Comparison of ENCODE assay signal across 22 cellular contexts in genomic region chr20:58697867-58698703, GRCh38. TPM values are rescaled to one million over a fixed set of nuclear protein-coding genes. Genes with fewer than 3 reads are reported as not detected.
A peak's percentile ranks its signal among the peaks of the same experiment; 100 is the strongest.
DNase-seq lines count a peak whose midpoint lies in the region; ATAC-seq and TF ChIP-seq lines count a peak whose summit lies in the region.
"Had no signal": no experiment of that assay in that cellular context is flagged by ENCODE, and none has a peak within 500 bp of the region (broad histone marks: within the 10 kb centered on the region; RNA-seq: fewer than 3 reads in every experiment).

No MANE protein-coding gene starts in this region.

- peaks cover 0 to 17% of the 10 kb centered on the region in 2 donors for H3K4me1 ChIP-seq in right atrium auricular region
- H3K4me1 ChIP-seq in left lung, result peaks cover 13 to 17% of the 10 kb centered on the region in 2 donors
- peaks cover 9 to 16% (median 14%) of the 10 kb centered on the region in 4 donors for H3K4me1 ChIP-seq in transverse colon

- peaks cover 24% of the 10 kb centered on the region for H3K36me3 Mint-ChIP-seq in activated B cell treated with CpG ODN at 0.5 μM for 24 hours (ENCODE audit: low read depth)

- TF ChIP-seq CTCF in right atrium auricular region (IDR thresholded peaks at IDR 0.05) (no peak), activated B cell treated with CpG ODN at 0.5 μM for 24 hours (IDR thresholded peaks at IDR 0.05) (no peak), left lung (IDR thresholded peaks at IDR 0.05) (no peak), transverse colon (IDR thresholded peaks at IDR 0.05) (no peak)

- in situ Hi-C loops in transverse colon (cut with MboI; ENCODE audit: low pct_ligation_motif_present in 1 of 4, low pct_unique_long_range_greater_than_20kb in 1 of 4, low sequenced_read_pairs in 3 of 4), result no loop called here

- H3K9me3 Mint-ChIP-seq in activated B cell treated with CpG ODN at 0.5 μM for 24 hours, result no peaks in the 10 kb centered on the region
- H3K9me3 Mint-ChIP-seq: activated CD4-positive, alpha-beta memory T cell treated with anti-CD3 and anti-CD28 coated beads for 36 hours had no signal

- H3K27ac ChIP-seq in right atrium auricular region (no peak overlapping the region), left lung (no peak overlapping the region), transverse colon (no peak overlapping the region)
- H3K27ac ChIP-seq: Peyer's patch, uterus, VCaP had no signal

- no peak overlapping the region for H3K4me3 ChIP-seq in right atrium auricular region
- no peak overlapping the region for H3K4me3 ChIP-seq in left lung
- no peak overlapping the region for H3K4me3 ChIP-seq in transverse colon
- H3K4me3 ChIP-seq: ascending aorta, Peyer's patch, uterus had no signal

- H3K4me3 Mint-ChIP-seq in activated B cell treated with CpG ODN at 0.5 μM for 24 hours, result no peak overlapping the region
- H3K4me3 Mint-ChIP-seq: activated CD4-positive, alpha-beta memory T cell treated with anti-CD3 and anti-CD28 coated beads for 36 hours had no signal

- H3K27me3 ChIP-seq in right atrium auricular region (no peaks in the 10 kb centered on the region), left lung (no peaks in the 10 kb centered on the region), transverse colon (no peaks in the 10 kb centered on the region)
- H3K27me3 ChIP-seq: ascending aorta, Peyer's patch, uterus had no signal

- TF ChIP-seq POLR2A in transverse colon (IDR thresholded peaks at IDR 0.05), result no peak

- peak; percentile 47 for DNase-seq in Right ventricle myocardium inferior (ENCODE audit: missing footprints)
- DNase-seq in right atrium auricular region (ENCODE audit: low spot score), result no peak
- peak; percentile 6 for DNase-seq in activated B cell treated with CpG ODN at 0.5 μM for 24 hours
- DNase-seq in left lung, result peak; percentile 13 to 39
- DNase-seq in transverse colon, result peak; percentile 2
- no peak for DNase-seq in NCI-H1694 (lab: John Stamatoyannopoulos, UW)
- DNase-seq in NCI-H2081 (lab: John Stamatoyannopoulos, UW), result no peak
- DNase-seq: activated CD4-positive, alpha-beta memory T cell treated with anti-CD3 and anti-CD28 coated beads for 36 hours; activated naive CD4-positive, alpha-beta T cell treated with Interleukin-2 at 50 U/mL for 16 hours; C1 segment of cervical spinal cord; central memory CD4-positive, alpha-beta T cell; EL; foreskin melanocyte; hypothalamus; NCI-H1105; NCI-H524; retina had no signal

- no peak overlapping the region for H3K27ac Mint-ChIP-seq in activated B cell treated with CpG ODN at 0.5 μM for 24 hours
- H3K27ac Mint-ChIP-seq: activated CD4-positive, alpha-beta memory T cell treated with anti-CD3 and anti-CD28 coated beads for 36 hours had no signal

- CTCF ChIA-PET in activated B cell treated with CpG ODN at 0.5 μM for 24 hours (lab: Charles Lee), result no interaction called here

- H3K27me3 Mint-ChIP-seq in activated B cell treated with CpG ODN at 0.5 μM for 24 hours, result no peaks in the 10 kb centered on the region
- H3K27me3 Mint-ChIP-seq: activated CD4-positive, alpha-beta memory T cell treated with anti-CD3 and anti-CD28 coated beads for 36 hours had no signal

- no peak for TF ChIP-seq EP300 in transverse colon (IDR thresholded peaks at IDR 0.05; ENCODE audit: low read depth)

- ATAC-seq in Right ventricle myocardium inferior (no peak), activated B cell treated with CpG ODN at 0.5 μM for 24 hours (ENCODE audit: low read depth) (no peak), left lung (no peak), HG03460 (IDR thresholded peaks at IDR 0.05; ENCODE audit: unreplicated experiment) (no peak)

- WGBS in transverse colon (ENCODE audit: low coverage in 1 of 2), 2 donors, result 80 to 92% methylated on average over 1 to 15 of the region's 15 CpGs

- H3K9me3 ChIP-seq in right atrium auricular region (no peaks in the 10 kb centered on the region), left lung (no peaks in the 10 kb centered on the region), transverse colon (no peaks in the 10 kb centered on the region)
- H3K9me3 ChIP-seq: ascending aorta, Peyer's patch, uterus had no signal

- intact Hi-C loops in Right ventricle myocardium inferior (cut with DNase I) (loop anchor here (10.0 kb wide), 1 partner anchor 463 kb away; no protein-coding TSS in a partner anchor), activated B cell treated with CpG ODN at 0.5 μM for 24 hours (cut with micrococcal nuclease) (no loop called here), left lung (cut with DNase I) (no loop called here), transverse colon (cut with DNase I; ENCODE audit: low total_unique reads) (no loop called here)

- peaks cover 7% of the 10 kb centered on the region for H3K4me1 Mint-ChIP-seq in activated B cell treated with CpG ODN at 0.5 μM for 24 hours

- POLR2A ChIA-PET in activated B cell treated with CpG ODN at 0.5 μM for 24 hours (lab: Charles Lee), result no interaction called here

- H3K36me3 ChIP-seq in right atrium auricular region (peaks cover 35% of the 10 kb centered on the region), left lung (peaks cover 0 to 77% of the 10 kb centered on the region in 2 donors), transverse colon (peaks cover 0 to 11% (median 0%) of the 10 kb centered on the region in 4 donors)
- H3K36me3 ChIP-seq: uterus had no signal

RNA-seq across cellular contexts. Expression of gene NPEPL1, which starts 5.5 kb away (rescaled TPM):
- total RNA-seq in Right ventricle myocardium inferior (23.3 TPM), right atrium auricular region (10 to 100 TPM; 12.2 to 14.1 TPM), activated B cell treated with CpG ODN at 0.5 μM for 24 hours (18.7 and 21.5 TPM in 2 replicates), left lung (10 to 100 TPM; 25.1 to 30.8 TPM), transverse colon (100 to 1,000 TPM in 1 of 4 donors, 10 to 100 TPM in 3; 33.3 to 109 (median 66.9) TPM)

RNA-seq across cellular contexts. Expression of gene STX16, which starts 47.0 kb away (rescaled TPM):
- total RNA-seq in Right ventricle myocardium inferior (23.8 TPM), right atrium auricular region (10 to 100 TPM; 20.9 to 26.1 TPM), activated B cell treated with CpG ODN at 0.5 μM for 24 hours (71.4 and 77.4 TPM in 2 replicates), left lung (10 to 100 TPM; 50.4 to 58.0 TPM), transverse colon (100 to 1,000 TPM in 1 of 4 donors, 10 to 100 TPM in 3; 52.3 to 146 (median 77.0) TPM)

Comparison
In these comparisons a context has a peak if more than half of its experiments do, and no peak if none do; other contexts are left out.
1. DNase-seq: peak in Right ventricle myocardium inferior (single experiment), activated B cell treated with CpG ODN at 0.5 μM for 24 hours (single experiment), left lung (2 of 2) and transverse colon (single experiment); none in right atrium auricular region (single experiment), NCI-H1694 (single experiment) and NCI-H2081 (0 of 2).